1 cellular context compared by ENCODE assay signal in the genomic region with DNA sequence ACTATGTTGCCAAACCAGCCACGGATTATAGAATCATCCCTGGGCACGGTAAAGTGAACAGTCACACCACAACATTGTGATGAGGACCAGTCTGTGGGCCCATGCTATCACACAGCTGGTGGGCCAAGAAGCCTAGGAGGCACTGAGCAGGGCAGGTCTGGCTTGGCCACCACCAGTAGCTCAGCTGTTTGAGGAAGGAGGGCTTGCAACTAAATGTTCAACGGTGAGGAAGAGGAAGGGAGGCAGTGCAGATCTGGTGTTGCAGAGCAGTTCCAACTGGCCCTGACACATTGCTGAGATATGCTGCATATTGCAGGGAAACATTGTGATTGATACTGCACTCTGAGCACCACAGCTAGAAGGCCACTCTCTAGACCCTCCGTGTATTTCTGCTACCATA.
TF ChIP-seq lines count a peak whose summit lies in the region.

No MANE protein-coding gene starts in this region.

TF ChIP-seq in IMR-90, 13 proteins besides CTCF, POLR2A, EP300 and RAD21 (continued from another document):
- TF ChIP-seq, protein P1, sequence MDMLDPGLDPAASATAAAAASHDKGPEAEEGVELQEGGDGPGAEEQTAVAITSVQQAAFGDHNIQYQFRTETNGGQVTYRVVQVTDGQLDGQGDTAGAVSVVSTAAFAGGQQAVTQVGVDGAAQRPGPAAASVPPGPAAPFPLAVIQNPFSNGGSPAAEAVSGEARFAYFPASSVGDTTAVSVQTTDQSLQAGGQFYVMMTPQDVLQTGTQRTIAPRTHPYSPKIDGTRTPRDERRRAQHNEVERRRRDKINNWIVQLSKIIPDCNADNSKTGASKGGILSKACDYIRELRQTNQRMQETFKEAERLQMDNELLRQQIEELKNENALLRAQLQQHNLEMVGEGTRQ (IDR thresholded peaks at IDR 0.05; ENCODE audit: low read depth, low read length), result no peak
- no peak for TF ChIP-seq CHD1 (IDR thresholded peaks at IDR 0.05; ENCODE audit: low read depth, low read length)
- no peak for TF ChIP-seq MXI1 (IDR thresholded peaks at IDR 0.05; ENCODE audit: borderline replicate concordance, low read depth, low read length)
- no peak for TF ChIP-seq SMC3 (IDR thresholded peaks at IDR 0.05; ENCODE audit: low read depth, low read length)
- no peak for TF ChIP-seq CEBPB (IDR thresholded peaks at IDR 0.05; ENCODE audit: low read depth, low read length)
- TF ChIP-seq RFX5 (IDR thresholded peaks at IDR 0.05; ENCODE audit: low read depth, low read length), result no peak
TF ChIP-seq in IMR-90: peak in this region for 0.
